14 cellular contexts compared by ENCODE assay signal in genomic region chr3:64717872-64718613, GRCh38. TPM values are rescaled to one million over a fixed set of nuclear protein-coding genes. Genes with fewer than 3 reads are reported as not detected.
A peak's percentile ranks its signal among the peaks of the same experiment; 100 is the strongest.
DNase-seq lines count a peak whose midpoint lies in the region; ATAC-seq and TF ChIP-seq lines count a peak whose summit lies in the region.
"Had no signal": no experiment of that assay in that cellular context is flagged by ENCODE, and none has a peak within 500 bp of the region (broad histone marks: within the 10 kb centered on the region; RNA-seq: fewer than 3 reads in every experiment).

No MANE protein-coding gene starts in this region.

- H3K9me3 ChIP-seq in AG04450 (ENCODE audit: control insufficient read depth, insufficient read depth, low read length): no peaks in the 10 kb centered on the region
- H3K9me3 ChIP-seq in IMR-90 (ENCODE audit: control insufficient read depth, insufficient read depth, low read length): no peaks in the 10 kb centered on the region

- no peak overlapping the region for H2BK5ac ChIP-seq in IMR-90 (ENCODE audit: low read depth, low read length, poor library complexity, severe bottlenecking)

- no peak for DNase-seq in AG04450 (ENCODE audit: low read depth, low spot score)
- no peak for DNase-seq in IMR-90
- no peak for DNase-seq in coronary artery (ENCODE audit: low spot score)
- DNase-seq in myocyte (ENCODE audit: low read depth): peak; percentile 23
- DNase-seq in MV-4-11 (lab: John Stamatoyannopoulos, UW): no peak
- no peak for DNase-seq in HuH-7 (ENCODE audit: low spot score)
- DNase-seq in effector memory CD8-positive, alpha-beta T cell: no peak
- DNase-seq: activated CD8-positive, alpha-beta T cell treated with anti-CD3 and anti-CD28 coated beads, Interleukin-2, amount 10 ng/mL, durations not matched to agents 7 days and 5 days; activated naive CD8-positive, alpha-beta T cell treated with anti-CD3 and anti-CD28 coated beads, Interleukin-2, amount 10 ng/mL, durations not matched to agents 7 days and 5 days; midbrain; NCI-H226; stimulated activated CD4-positive, alpha-beta T cell treated with anti-CD3 and anti-CD28 coated beads, Interleukin-15, amount 100 ng/mL, for 24 hours; stimulated activated naive B cell treated with anti-CD40 and anti-IgM and Interleukin-4, amounts not matched to agents 10 μg/mL and 1 μg/mL and 100 μg/mL, for 72 hours had no signal

- H3K9ac ChIP-seq in IMR-90 (ENCODE audit: low read depth, low read length): no peak overlapping the region

- dilution Hi-C loops in IMR-90 (cut with HindIII; ENCODE audit: low sequenced_read_pairs, unreplicated experiment): no loop called here

- WGBS in IMR-90 (ENCODE audit: extremely low coverage in 2 of 2, insufficient read length in 1 of 2), 2 experiments: 50% methylated on average over 2 of the region's 5 CpGs; no CpG with 5 or more reads in 1 of the 2 experiments

- H4K5ac ChIP-seq in IMR-90 (ENCODE audit: low read depth, low read length): no peak overlapping the region

- H3K4me1 Mint-ChIP-seq in effector memory CD8-positive, alpha-beta T cell (ENCODE audit: low read depth in 2 of 2): no peaks in the 10 kb centered on the region
- H3K4me1 Mint-ChIP-seq: activated naive CD8-positive, alpha-beta T cell treated with anti-CD3 and anti-CD28 coated beads, Interleukin-2, amount 10 ng/mL, durations not matched to agents 7 days and 5 days; stimulated activated naive B cell treated with anti-CD40 and anti-IgM and Interleukin-4, amounts not matched to agents 10 μg/mL and 1 μg/mL and 100 μg/mL, for 72 hours had no signal

- no peak overlapping the region for H3K56ac ChIP-seq in IMR-90 (ENCODE audit: extremely low read depth, insufficient read depth, low read length)

- H3K4me3 Mint-ChIP-seq in effector memory CD8-positive, alpha-beta T cell: no peak overlapping the region
- H3K4me3 Mint-ChIP-seq: activated CD8-positive, alpha-beta T cell treated with anti-CD3 and anti-CD28 coated beads, Interleukin-2, amount 10 ng/mL, durations not matched to agents 7 days and 5 days; activated naive CD8-positive, alpha-beta T cell treated with anti-CD3 and anti-CD28 coated beads, Interleukin-2, amount 10 ng/mL, durations not matched to agents 7 days and 5 days; stimulated activated naive B cell treated with anti-CD40 and anti-IgM and Interleukin-4, amounts not matched to agents 10 μg/mL and 1 μg/mL and 100 μg/mL, for 72 hours had no signal

- in situ Hi-C loops in IMR-90 (cut with MboI; ENCODE audit: low sequenced_read_pairs): no loop called here

- H3K36me3 ChIP-seq in IMR-90 (ENCODE audit: control insufficient read depth, insufficient read depth, low read length): no peaks in the 10 kb centered on the region

- no peak overlapping the region for H3K18ac ChIP-seq in IMR-90 (ENCODE audit: low read depth, low read length)

- H3K27ac Mint-ChIP-seq in effector memory CD8-positive, alpha-beta T cell: no peak overlapping the region
- H3K27ac Mint-ChIP-seq: activated CD8-positive, alpha-beta T cell treated with anti-CD3 and anti-CD28 coated beads, Interleukin-2, amount 10 ng/mL, durations not matched to agents 7 days and 5 days; activated naive CD8-positive, alpha-beta T cell treated with anti-CD3 and anti-CD28 coated beads, Interleukin-2, amount 10 ng/mL, durations not matched to agents 7 days and 5 days; stimulated activated naive B cell treated with anti-CD40 and anti-IgM and Interleukin-4, amounts not matched to agents 10 μg/mL and 1 μg/mL and 100 μg/mL, for 72 hours had no signal

- H3K4ac ChIP-seq in IMR-90 (ENCODE audit: low read depth, low read length): no peak overlapping the region

- H4K91ac ChIP-seq in IMR-90 (ENCODE audit: insufficient read depth, low read depth, low read length): no peak overlapping the region

- intact Hi-C loops in IMR-90 (cut with micrococcal nuclease): no loop called here

- no peaks in the 10 kb centered on the region for H4K20me1 ChIP-seq in IMR-90 (ENCODE audit: insufficient read depth, low read length)

- H3K4me2 ChIP-seq in IMR-90 (ENCODE audit: low read depth, low read length): no peak overlapping the region

- H3K27me3 ChIP-seq in AG04450 (ENCODE audit: control insufficient read depth, insufficient read depth, low read length) (peaks cover 2% of the 10 kb centered on the region), IMR-90 (ENCODE audit: control insufficient read depth, insufficient read depth, low read length) (no peaks in the 10 kb centered on the region)

- H3K4me3 ChIP-seq in AG04450 (ENCODE audit: low read depth, low read length) (no peak overlapping the region), IMR-90 (ENCODE audit: insufficient read depth, low read depth, low read length) (no peak overlapping the region), coronary artery (no peak overlapping the region)

- no peaks in the 10 kb centered on the region for H3K4me1 ChIP-seq in IMR-90 (ENCODE audit: control insufficient read depth, insufficient read depth, low read length)

- H2BK20ac ChIP-seq in IMR-90 (ENCODE audit: low read depth, low read length): no peak overlapping the region

- BruUV-seq in IMR-90 (replicated peaks; lab: Mats Ljungman, UMichigan): no TSS peak

- no peak overlapping the region for H2AFZ ChIP-seq in IMR-90 (replicated peaks; ENCODE audit: low read length, poor library complexity)

- H3K14ac ChIP-seq in IMR-90 (replicated peaks; ENCODE audit: low read depth, low read length): no peak overlapping the region

- CTCF ChIA-PET in AG04450 (lab: Charles Lee): interaction anchor here (0.7 to 1.8 kb wide), 10 partner anchors 18 to 453 kb away, joined by 3 to 5 read pairs (median 3); no protein-coding TSS in a partner anchor
- CTCF ChIA-PET in IMR-90 (lab: Yijun Ruan, JAX): interaction anchor here (0.7 to 1.1 kb wide), 2 partner anchors 185 to 1231 kb away, joined by 3 read pairs; no protein-coding TSS in a partner anchor

- peaks cover 0 to 9% of the 10 kb centered on the region in 2 donors for H3K9me3 Mint-ChIP-seq in effector memory CD8-positive, alpha-beta T cell
- H3K9me3 Mint-ChIP-seq: activated naive CD8-positive, alpha-beta T cell treated with anti-CD3 and anti-CD28 coated beads, Interleukin-2, amount 10 ng/mL, durations not matched to agents 7 days and 5 days had no signal

- H2AK5ac ChIP-seq in IMR-90 (ENCODE audit: low read depth, low read length): no peak overlapping the region

- H4K8ac ChIP-seq in IMR-90 (ENCODE audit: low read depth in 2 of 2, low read length in 2 of 2): no peak overlapping the region

- no peaks in the 10 kb centered on the region for H3K36me3 Mint-ChIP-seq in effector memory CD8-positive, alpha-beta T cell (ENCODE audit: insufficient read depth)
- H3K36me3 Mint-ChIP-seq: activated naive CD8-positive, alpha-beta T cell treated with anti-CD3 and anti-CD28 coated beads, Interleukin-2, amount 10 ng/mL, durations not matched to agents 7 days and 5 days; stimulated activated naive B cell treated with anti-CD40 and anti-IgM and Interleukin-4, amounts not matched to agents 10 μg/mL and 1 μg/mL and 100 μg/mL, for 72 hours had no signal

- TF ChIP-seq CTCF in AG04450 (IDR thresholded peaks at IDR 0.05; ENCODE audit: low read depth, low read length) (peak; percentile 52), IMR-90 (conservative IDR thresholded peaks at IDR 0.05; ENCODE audit: low read depth, low read length) (peak; percentile 48), coronary artery (IDR thresholded peaks at IDR 0.05) (no peak)

- peak; percentile 14; the same call in 1 of the 2 replicates for ATAC-seq in IMR-90 (ENCODE audit: low read depth)
- no peak for ATAC-seq in effector memory CD8-positive, alpha-beta T cell (replicated peaks)
- ATAC-seq in HG02981 (IDR thresholded peaks at IDR 0.05; ENCODE audit: unreplicated experiment): no peak
- ATAC-seq: activated CD8-positive, alpha-beta T cell treated with anti-CD3 and anti-CD28 coated beads, Interleukin-2, amount 10 ng/mL, durations not matched to agents 7 days and 5 days; stimulated activated naive B cell treated with anti-CD40 and anti-IgM and Interleukin-4, amounts not matched to agents 10 μg/mL and 1 μg/mL and 100 μg/mL, for 72 hours had no signal

- H3K27ac ChIP-seq in AG04450 (ENCODE audit: low read depth, low read length) (no peak overlapping the region), IMR-90 (ENCODE audit: insufficient read depth, low read length) (no peak overlapping the region), coronary artery (peak overlapping the region; percentile 71 to 84)

- H2BK15ac ChIP-seq in IMR-90 (ENCODE audit: low read depth, low read length): no peak overlapping the region

- H3K23ac ChIP-seq in IMR-90 (ENCODE audit: low read depth, low read length): no peak overlapping the region

- no peak overlapping the region for H2BK120ac ChIP-seq in IMR-90 (ENCODE audit: low read depth, low read length)

- no peaks in the 10 kb centered on the region for H3K79me1 ChIP-seq in IMR-90 (ENCODE audit: low read depth in 1 of 2, low read length in 2 of 2)

- no peak overlapping the region for H2AK9ac ChIP-seq in IMR-90 (replicated peaks; ENCODE audit: low read depth, low read length, poor library complexity)

- H3K27me3 Mint-ChIP-seq in effector memory CD8-positive, alpha-beta T cell: no peaks in the 10 kb centered on the region
- H3K27me3 Mint-ChIP-seq: activated naive CD8-positive, alpha-beta T cell treated with anti-CD3 and anti-CD28 coated beads, Interleukin-2, amount 10 ng/mL, durations not matched to agents 7 days and 5 days; stimulated activated naive B cell treated with anti-CD40 and anti-IgM and Interleukin-4, amounts not matched to agents 10 μg/mL and 1 μg/mL and 100 μg/mL, for 72 hours had no signal

- no peak for TF ChIP-seq POLR2A in IMR-90 (IDR thresholded peaks at IDR 0.05; ENCODE audit: low read depth, low read length)

- no peak for TF ChIP-seq RAD21 in IMR-90 (IDR thresholded peaks at IDR 0.05; ENCODE audit: low read length)

- no peaks in the 10 kb centered on the region for H3K9me1 ChIP-seq in IMR-90 (ENCODE audit: insufficient read depth, low read length)

- POLR2A ChIA-PET in AG04450 (lab: Yijun Ruan, JAX): no interaction called here
- POLR2A ChIA-PET in IMR-90 (lab: Charles Lee; ENCODE audit: unreplicated experiment): no interaction called here

TF ChIP-seq in IMR-90, 13 proteins besides CTCF, POLR2A, EP300 and RAD21 (continues in another document):
- no peak for TF ChIP-seq NFE2L2 (IDR thresholded peaks at IDR 0.05; ENCODE audit: low read depth, low read length)
- TF ChIP-seq SMC3 (IDR thresholded peaks at IDR 0.05; ENCODE audit: low read depth, low read length): peak; percentile 26; the same call in 1 of the 2 replicates

RNA-seq across cellular contexts. Expression of gene ADAMTS9, which starts 30.2 kb away (rescaled TPM):
- polyA plus RNA-seq in AG04450 (2011; rRNA removed) (0.76 and 1.1 TPM in 2 replicates), IMR-90 (2012; rRNA removed) (0.46 and 0.55 TPM in 2 replicates)
- 1.6 and 2.0 TPM in 2 replicates for polyA minus RNA-seq in AG04450 (2011; rRNA and poly(A)+ RNA removed)
- total RNA-seq in IMR-90 (2012; rRNA removed) (1.1 TPM in 2 replicates), myocyte (1.0 and 5.1 TPM in 2 replicates)
- polyA plus RNA-seq in IMR-90 (2012; cell fraction: cytosol; rRNA removed): 0.18 and 0.25 TPM in 2 replicates
- polyA plus RNA-seq in IMR-90 (2012; cell fraction: nucleus; rRNA removed; ENCODE audit: low replicate concordance): 0.23 and 1.1 TPM in 2 replicates
- 2.1 TPM for polyA plus RNA-seq in myocyte (2012)
- total RNA-seq: activated CD8-positive, alpha-beta T cell treated with anti-CD3 and anti-CD28 coated beads, Interleukin-2, amount 10 ng/mL, durations not matched to agents 7 days and 5 days; activated naive CD8-positive, alpha-beta T cell treated with anti-CD3 and anti-CD28 coated beads, Interleukin-2, amount 10 ng/mL, durations not matched to agents 7 days and 5 days had no signal

Comparison
In these comparisons a context has a peak if more than half of its experiments do, and no peak if none do; other contexts are left out.
1. H3K27ac ChIP-seq: peak in coronary artery (2 of 2); none in AG04450 (single experiment) and IMR-90 (single experiment).